ENCODE assay signal across 17 cellular contexts in the genomic region with DNA sequence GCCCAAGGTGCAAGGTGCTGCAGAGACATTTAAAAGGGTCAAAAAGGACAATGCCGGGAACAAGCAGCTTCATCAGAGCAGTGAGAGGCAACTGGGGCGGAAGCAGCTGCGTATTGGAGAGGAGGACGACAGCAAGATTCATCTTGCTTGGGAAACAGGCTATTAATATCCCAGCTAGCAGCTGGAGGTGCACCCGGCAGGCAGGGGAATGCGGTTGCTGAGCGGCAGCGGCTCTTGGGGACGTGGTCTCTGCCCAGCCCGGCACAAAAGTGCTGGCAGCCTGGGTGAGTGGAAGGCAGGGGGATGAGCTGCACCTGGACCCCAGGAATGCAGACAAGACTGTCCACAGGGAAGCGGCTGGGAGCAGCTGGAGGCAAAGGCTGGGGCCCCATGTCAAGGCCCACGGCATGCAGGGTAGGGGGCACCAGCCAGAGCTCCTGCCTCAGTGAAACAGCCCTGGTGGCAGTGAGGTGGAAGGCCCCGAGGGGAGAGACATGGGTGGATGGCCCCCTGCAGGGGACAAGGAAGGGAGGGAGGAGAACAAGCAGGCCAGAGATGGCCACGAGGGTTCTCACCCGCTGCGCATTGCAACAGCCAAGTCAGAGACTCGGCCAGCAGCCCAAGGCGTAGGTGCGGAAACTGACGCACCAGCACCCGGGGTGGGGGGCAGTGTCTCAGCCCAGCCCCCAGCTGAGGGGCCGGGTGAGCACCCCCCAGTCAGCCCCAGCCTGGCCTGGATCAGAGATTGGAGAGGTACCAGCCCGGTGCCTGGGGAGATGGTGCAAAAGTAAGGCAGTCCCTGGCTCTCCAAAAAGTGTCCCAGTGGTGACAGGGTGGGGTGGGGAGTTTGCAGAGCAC. TPM values are rescaled to one million over a fixed set of nuclear protein-coding genes. Genes with fewer than 3 reads are reported as not detected.
A peak's percentile ranks its signal among the peaks of the same experiment; 100 is the strongest.
DNase-seq lines count a peak whose midpoint lies in the region; ATAC-seq and TF ChIP-seq lines count a peak whose summit lies in the region.
"Had no signal": no experiment of that assay in that cellular context is flagged by ENCODE, and none has a peak within 500 bp of the region (broad histone marks: within the 10 kb centered on the region; RNA-seq: fewer than 3 reads in every experiment).

No MANE protein-coding gene starts in this region.

- no TSS peak for BruUV-seq in Caco-2 (replicated peaks; lab: Mats Ljungman, UMichigan)

- H3K4me1 ChIP-seq in Caco-2 (no peaks in the 10 kb centered on the region), heart left ventricle (peaks cover 0 to 12% (median 0%) of the 10 kb centered on the region in 12 donors), mucosa of descending colon (ENCODE audit: low read depth) (no peaks in the 10 kb centered on the region)

- peak overlapping the region; percentile 53 for H3K27ac Mint-ChIP-seq in Caco-2 (ENCODE audit: unreplicated experiment)
- H3K27ac Mint-ChIP-seq in stimulated activated memory B cell treated with anti-CD40 and anti-IgM and Interleukin-4, amounts not matched to agents 10 μg/mL and 1 μg/mL and 100 μg/mL, for 72 hours: no peak overlapping the region
- H3K27ac Mint-ChIP-seq: activated naive CD8-positive, alpha-beta T cell; B cell; effector memory CD8-positive, alpha-beta T cell had no signal

- peak in 1 of 2 experiments; percentile 32 for DNase-seq in Caco-2
- DNase-seq in NCI-H1694 treated with DMSO at 0.1 percent for 48 hours (lab: John Stamatoyannopoulos, UW): peak; percentile 86
- DNase-seq in heart left ventricle: no peak
- DNase-seq in posterior vena cava (ENCODE audit: low spot score): peak; percentile 72
- DNase-seq in activated gamma-delta T cell treated with Interleukin-2 at 50 U/mL for 16 hours: no peak
- no peak for DNase-seq in mucosa of descending colon
- DNase-seq: activated CD4-positive, alpha-beta T cell treated with anti-CD3 and anti-CD28 coated beads for 48 hours; effector memory CD8-positive, alpha-beta T cell; NCI-H1436 treated with DMSO at 0.1 percent for 48 hours; NCI-H446 treated with DMSO at 0.1 percent for 48 hours; SIG-M5; stimulated activated CD4-positive, alpha-beta T cell treated with anti-CD3 and anti-CD28 coated beads, Interleukin-1b, Interleukin-23, amount 100 ng/mL, for 48 hours had no signal

- peak overlapping the region in 1 of 12 donors; percentile 29 for H3K27ac ChIP-seq in heart left ventricle

- peaks cover 22% of the 10 kb centered on the region for H3K36me3 Mint-ChIP-seq in Caco-2 (ENCODE audit: insufficient read depth, unreplicated experiment)
- peaks cover 61% of the 10 kb centered on the region for H3K36me3 Mint-ChIP-seq in stimulated activated memory B cell treated with anti-CD40 and anti-IgM and Interleukin-4, amounts not matched to agents 10 μg/mL and 1 μg/mL and 100 μg/mL, for 72 hours

- peaks cover 2% of the 10 kb centered on the region for H3K36me3 ChIP-seq in Caco-2 (ENCODE audit: control insufficient read depth, insufficient read depth, low read length)
- peaks cover 0 to 14% (median 0%) of the 10 kb centered on the region in 9 donors for H3K36me3 ChIP-seq in heart left ventricle
- H3K36me3 ChIP-seq in mucosa of descending colon (ENCODE audit: low read depth): no peaks in the 10 kb centered on the region

- H3K9me3 ChIP-seq in Caco-2 (no peaks in the 10 kb centered on the region), heart left ventricle (peaks cover 0 to 18% (median 0%) of the 10 kb centered on the region in 12 donors), mucosa of descending colon (peaks cover 5% of the 10 kb centered on the region)

- H3K4me1 Mint-ChIP-seq in Caco-2 (ENCODE audit: low read depth, unreplicated experiment): no peaks in the 10 kb centered on the region
- no peaks in the 10 kb centered on the region for H3K4me1 Mint-ChIP-seq in stimulated activated memory B cell treated with anti-CD40 and anti-IgM and Interleukin-4, amounts not matched to agents 10 μg/mL and 1 μg/mL and 100 μg/mL, for 72 hours
- H3K4me1 Mint-ChIP-seq: B cell had no signal

- H3K27me3 ChIP-seq in Caco-2 (replicated peaks; ENCODE audit: control insufficient read depth, insufficient read depth, low read length) (no peaks in the 10 kb centered on the region), heart left ventricle (no peaks in the 10 kb centered on the region)

- 59 to 78% (median 71%) methylated on average over 19 to 23 of the region's 23 CpGs for WGBS in heart left ventricle, 4 donors

- CTCF ChIA-PET in Caco-2 (lab: Charles Lee): no interaction called here

- TF ChIP-seq CTCF in Caco-2 (IDR thresholded peaks at IDR 0.05; ENCODE audit: insufficient read depth in 1 of 2, low read depth in 1 of 2, low read length in 1 of 2, severe bottlenecking in 1 of 2, unreplicated experiment in 1 of 2) (no peak), heart left ventricle (IDR thresholded peaks at IDR 0.05) (no peak), mucosa of descending colon (IDR thresholded peaks at IDR 0.05) (no peak)

- H3K4me3 ChIP-seq in Caco-2 (ENCODE audit: low read depth, low read length) (no peak overlapping the region), heart left ventricle (no peak overlapping the region), mucosa of descending colon (no peak overlapping the region)

- no peak overlapping the region for H3K4me3 Mint-ChIP-seq in Caco-2 (ENCODE audit: unreplicated experiment)
- H3K4me3 Mint-ChIP-seq in stimulated activated memory B cell treated with anti-CD40 and anti-IgM and Interleukin-4, amounts not matched to agents 10 μg/mL and 1 μg/mL and 100 μg/mL, for 72 hours: no peak overlapping the region
- H3K4me3 Mint-ChIP-seq: activated naive CD8-positive, alpha-beta T cell; B cell; central memory CD8-positive, alpha-beta T cell; effector memory CD8-positive, alpha-beta T cell had no signal

- peaks cover 7% of the 10 kb centered on the region for H3K9me3 Mint-ChIP-seq in Caco-2 (ENCODE audit: unreplicated experiment)
- H3K9me3 Mint-ChIP-seq in stimulated activated memory B cell treated with anti-CD40 and anti-IgM and Interleukin-4, amounts not matched to agents 10 μg/mL and 1 μg/mL and 100 μg/mL, for 72 hours: peaks cover 13% of the 10 kb centered on the region
- H3K9me3 Mint-ChIP-seq: central memory CD8-positive, alpha-beta T cell had no signal

- no peaks in the 10 kb centered on the region for H3K27me3 Mint-ChIP-seq in Caco-2 (ENCODE audit: insufficient read depth, unreplicated experiment)
- no peaks in the 10 kb centered on the region for H3K27me3 Mint-ChIP-seq in stimulated activated memory B cell treated with anti-CD40 and anti-IgM and Interleukin-4, amounts not matched to agents 10 μg/mL and 1 μg/mL and 100 μg/mL, for 72 hours
- H3K27me3 Mint-ChIP-seq: activated naive CD8-positive, alpha-beta T cell; B cell; central memory CD8-positive, alpha-beta T cell; effector memory CD8-positive, alpha-beta T cell had no signal

- intact Hi-C loops in Caco-2 (cut with micrococcal nuclease; ENCODE audit: unreplicated experiment) (no loop called here), heart left ventricle (cut with DNase I) (no loop called here), posterior vena cava (cut with DNase I) (no loop called here), mucosa of descending colon (cut with DNase I, micrococcal nuclease) (no loop called here)

- POLR2A ChIA-PET in Caco-2 (lab: Charles Lee): no interaction called here

- ATAC-seq in heart left ventricle: peak in 3 of 4 donors; percentile 65 to 81 (median 78)
- no peak for ATAC-seq in mucosa of descending colon
- ATAC-seq in stimulated activated memory B cell treated with anti-CD40 and anti-IgM and Interleukin-4, amounts not matched to agents 10 μg/mL and 1 μg/mL and 100 μg/mL, for 72 hours: no peak
- ATAC-seq in HG03139 (IDR thresholded peaks at IDR 0.05; ENCODE audit: unreplicated experiment): no peak
- ATAC-seq: effector memory CD8-positive, alpha-beta T cell had no signal

- no peak for TF ChIP-seq POLR2A in heart left ventricle (IDR thresholded peaks at IDR 0.05)

RNA-seq across cellular contexts. Expression of a gene that starts 34.4 kb away (rescaled TPM):
- total RNA-seq in Caco-2 (2022) (116 and 123 TPM in 2 replicates), heart left ventricle (10 to 100 TPM; 24.1 to 45.7 (median 29.9) TPM), posterior vena cava (10 to 100 TPM; 63.5 to 70.6 TPM), mucosa of descending colon (10 to 100 TPM; 40.4 to 91.5 (median 79.1) TPM)
- polyA plus RNA-seq in heart left ventricle: 10 to 100 TPM; 19.4 to 43.7 TPM

Comparison
In these comparisons a context has a peak if more than half of its experiments do, and no peak if none do; other contexts are left out.
1. DNase-seq: peak in NCI-H1694 treated with DMSO at 0.1 percent for 48 hours (single experiment) and posterior vena cava (single experiment); none in heart left ventricle (0 of 5), activated gamma-delta T cell treated with Interleukin-2 at 50 U/mL for 16 hours (single experiment) and mucosa of descending colon (0 of 3).
2. ATAC-seq: peak in heart left ventricle (3 of 4); none in mucosa of descending colon (single experiment), stimulated activated memory B cell treated with anti-CD40 and anti-IgM and Interleukin-4, amounts not matched to agents 10 μg/mL and 1 μg/mL and 100 μg/mL, for 72 hours (single experiment) and HG03139 (single experiment).